In genomic region chr4:184747034-184747830, GRCh38 we compare ENCODE assay signal across 9 cellular contexts. TPM values are rescaled to one million over a fixed set of nuclear protein-coding genes. Genes with fewer than 3 reads are reported as not detected.
DNase-seq lines count a peak whose midpoint lies in the region; ATAC-seq and TF ChIP-seq lines count a peak whose summit lies in the region.
"Had no signal": no experiment of that assay in that cellular context is flagged by ENCODE, and none has a peak within 500 bp of the region (broad histone marks: within the 10 kb centered on the region; RNA-seq: fewer than 3 reads in every experiment).

No MANE protein-coding gene starts in this region.

- DNase-seq in HT-29 (ENCODE audit: low spot score) (peak; percentile 42), breast epithelium (ENCODE audit: low spot score in 2 of 2) (peak in 1 of 2 donors; percentile 63), right lobe of liver (peak; percentile 71 to 92 (median 90)), testis (no peak), MV-4-11 (lab: John Stamatoyannopoulos, UW) (no peak)
- DNase-seq in activated CD4-positive, alpha-beta T cell treated with anti-CD3 and anti-CD28 coated beads, Interleukin-2, amount 50 U/mL, for 1 hour = no peak
- DNase-seq: natural killer cell had no signal

- H3K27me3 ChIP-seq in breast epithelium (no peaks in the 10 kb centered on the region), right lobe of liver (no peaks in the 10 kb centered on the region), testis (no peaks in the 10 kb centered on the region)

- TF ChIP-seq CTCF in breast epithelium (IDR thresholded peaks at IDR 0.05) = no peak
- no peak for TF ChIP-seq CTCF in right lobe of liver (IDR thresholded peaks at IDR 0.05)
- TF ChIP-seq CTCF in testis (IDR thresholded peaks at IDR 0.05) = no peak

- intact Hi-C loops in breast epithelium (cut with DNase I; ENCODE audit: low total_unique reads) (loop anchor here (5.0 to 10.0 kb wide), 2 partner anchors 68 to 390 kb away; no protein-coding TSS in a partner anchor), right lobe of liver (cut with DNase I) (no loop called here), testis (cut with DNase I; ENCODE audit: low total_unique reads) (loop anchor here (10.0 kb wide), 1 partner anchor 102 kb away; the partner anchor contains the start of genes CASP3 and PRIMPOL)

- WGBS in right lobe of liver (ENCODE audit: insufficient coverage, low coverage, low lambda C conversion rate, missing lambda C conversion rate) = 50% methylated on average over 1 of the region's 4 CpGs
- WGBS in testis, 2 donors = 66 to 74% methylated on average over 4 of the region's 4 CpGs

- H3K36me3 ChIP-seq in breast epithelium (no peaks in the 10 kb centered on the region), right lobe of liver (no peaks in the 10 kb centered on the region), testis (ENCODE audit: low read depth, missing control alignments) (no peaks in the 10 kb centered on the region)

- H3K27ac ChIP-seq in breast epithelium = peak overlapping the region; percentile 90 to 95
- peak overlapping the region; percentile 54 to 81 (median 74) for H3K27ac ChIP-seq in right lobe of liver
- H3K27ac ChIP-seq in testis = peak overlapping the region; percentile 56 to 65

- H3K9me3 ChIP-seq in breast epithelium = no peaks in the 10 kb centered on the region
- no peaks in the 10 kb centered on the region for H3K9me3 ChIP-seq in right lobe of liver
- H3K9me3 ChIP-seq in testis = no peaks in the 10 kb centered on the region

- peaks cover 12 to 25% of the 10 kb centered on the region in 2 donors for H3K4me1 ChIP-seq in breast epithelium
- H3K4me1 ChIP-seq in right lobe of liver = peaks cover 0 to 62% (median 17%) of the 10 kb centered on the region in 4 donors
- H3K4me1 ChIP-seq in testis = peaks cover 33% of the 10 kb centered on the region

- TF ChIP-seq POLR2A in breast epithelium (IDR thresholded peaks at IDR 0.05) (no peak), right lobe of liver (IDR thresholded peaks at IDR 0.05) (no peak), testis (IDR thresholded peaks at IDR 0.05) (no peak)

- ATAC-seq in right lobe of liver (peak; percentile 70 to 84 (median 75)), HG02852 (IDR thresholded peaks at IDR 0.05; ENCODE audit: unreplicated experiment) (no peak), GM21576 (IDR thresholded peaks at IDR 0.05; ENCODE audit: unreplicated experiment) (no peak)

- H3K4me3 ChIP-seq in breast epithelium (peak overlapping the region in 1 of 3 donors; percentile 30), right lobe of liver (no peak overlapping the region), testis (no peak overlapping the region)

RNA-seq across cellular contexts. Expression of gene CENPU, which starts 13.3 kb away (rescaled TPM):
- total RNA-seq in HT-29 (2014; rRNA removed; shearing (Covaris generic)) = 15.2 and 15.3 TPM in 2 replicates
- total RNA-seq in breast epithelium = 1 to 10 TPM; 2.2 to 4.3 (median 2.6) TPM
- total RNA-seq in right lobe of liver = 1 to 10 TPM in 5 of 6 experiments, under 1 TPM in 1; 0.84 to 10.0 (median 1.5) TPM
- total RNA-seq in testis = 100 to 1,000 TPM in 1 of 2 donors, 10 to 100 TPM in 1; 57.2 to 117 TPM
- 132 TPM for polyA plus RNA-seq in testis (ENCODE audit: insufficient read depth, low read depth, low replicate concordance)

Comparison
In these comparisons a context has a peak if more than half of its experiments do, and no peak if none do; other contexts are left out.
1. DNase-seq: peak in HT-29 (single experiment) and right lobe of liver (3 of 3); none in testis (single experiment), activated CD4-positive, alpha-beta T cell treated with anti-CD3 and anti-CD28 coated beads, Interleukin-2, amount 50 U/mL, for 1 hour (single experiment) and MV-4-11 (single experiment).
2. ATAC-seq: peak in right lobe of liver (4 of 4); none in HG02852 (single experiment) and GM21576 (single experiment).
3. intact Hi-C loops: an anchor here in breast epithelium (5.0 to 10.0 kb wide) and testis (10.0 kb wide); none called in right lobe of liver.
4. Peak in every context shown above with its lines, with median percentiles within 50 percentile points of each other: H3K27ac ChIP-seq.